ENCODE assay signal across 17 cellular contexts in the genomic region with DNA sequence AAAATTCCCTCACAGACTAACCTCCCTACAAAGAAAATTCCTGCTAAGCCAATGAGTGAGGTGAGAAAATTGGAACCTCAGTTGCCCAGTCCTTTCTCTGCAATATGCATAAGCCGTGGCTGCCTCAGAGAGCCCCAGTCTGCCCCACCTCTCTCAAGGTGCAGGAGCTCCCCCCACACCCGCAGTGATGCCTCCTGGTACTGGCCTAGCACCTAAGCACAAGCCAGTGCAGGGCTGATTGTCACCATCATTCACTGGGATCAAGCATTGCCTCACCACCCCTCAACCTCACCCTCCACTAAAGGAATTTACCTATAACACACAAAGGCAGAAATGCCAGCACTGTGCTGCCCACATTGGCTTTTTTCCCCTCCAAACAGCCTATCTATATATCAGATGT. TPM values are rescaled to one million over a fixed set of nuclear protein-coding genes. Genes with fewer than 3 reads are reported as not detected.
"Had no signal": no experiment of that assay in that cellular context is flagged by ENCODE, and none has a peak within 500 bp of the region (broad histone marks: within the 10 kb centered on the region; RNA-seq: fewer than 3 reads in every experiment).

No MANE protein-coding gene starts in this region.

- DNase-seq: activated CD4-positive, alpha-beta memory T cell treated with anti-CD3 and anti-CD28 coated beads for 36 hours; activated CD4-positive, alpha-beta T cell treated with anti-CD3 and anti-CD28 coated beads for 48 hours; activated T-cell treated with anti-CD3 and anti-CD28 coated beads, Interleukin-2, amount 50 U/mL, for 1 hour; aorta; caudate nucleus; effector memory CD4-positive, alpha-beta T cell; left cardiac atrium; mesenchymal stem cell; posterior cingulate gyrus; stimulated activated CD4-positive, alpha-beta T cell treated with anti-CD3 and anti-CD28 coated beads, Interleukin-2, amount 100 ng/mL, for 24 hours had no signal

- H3K27me3 Mint-ChIP-seq: activated CD4-positive, alpha-beta memory T cell treated with anti-CD3 and anti-CD28 coated beads for 36 hours; activated T-helper 17 cell treated with anti-CD3 and anti-CD28 coated beads, Interleukin-2, amount 50 U/mL, for 72 hours; brain had no signal

- H3K27ac Mint-ChIP-seq: activated CD4-positive, alpha-beta memory T cell treated with anti-CD3 and anti-CD28 coated beads for 36 hours; activated naive CD4-positive, alpha-beta T cell treated with anti-CD3 and anti-CD28 coated beads, Interleukin-2, amount 50 U/mL, for 72 hours; brain had no signal

- H3K9me3 Mint-ChIP-seq: activated CD4-positive, alpha-beta memory T cell treated with anti-CD3 and anti-CD28 coated beads for 36 hours; activated naive CD4-positive, alpha-beta T cell treated with anti-CD3 and anti-CD28 coated beads, Interleukin-2, amount 50 U/mL, for 72 hours; activated T-helper 17 cell treated with anti-CD3 and anti-CD28 coated beads, Interleukin-2, amount 50 U/mL, for 72 hours; brain; stimulated activated effector memory CD8-positive, alpha-beta T cell treated with anti-CD3 and anti-CD28 coated beads, Interleukin-12 subunit alpha, Interleukin-12 subunit beta, amount 100 ng/mL, for 72 hours had no signal

- H3K4me3 ChIP-seq: heart left ventricle, thoracic aorta had no signal

- H3K27me3 ChIP-seq: heart left ventricle had no signal

- H3K9me3 ChIP-seq: heart left ventricle, thoracic aorta had no signal

- H3K36me3 ChIP-seq: thoracic aorta had no signal

- H3K4me3 Mint-ChIP-seq: activated CD4-positive, alpha-beta memory T cell treated with anti-CD3 and anti-CD28 coated beads for 36 hours; activated T-helper 17 cell treated with anti-CD3 and anti-CD28 coated beads, Interleukin-2, amount 50 U/mL, for 72 hours; brain; stimulated activated effector memory CD8-positive, alpha-beta T cell treated with anti-CD3 and anti-CD28 coated beads, Interleukin-12 subunit alpha, Interleukin-12 subunit beta, amount 100 ng/mL, for 72 hours had no signal

- ATAC-seq: activated naive CD4-positive, alpha-beta T cell treated with anti-CD3 and anti-CD28 coated beads, Interleukin-2, amount 50 U/mL, for 72 hours; activated T-helper 17 cell treated with anti-CD3 and anti-CD28 coated beads, Interleukin-2, amount 50 U/mL, for 72 hours; stimulated activated effector memory CD8-positive, alpha-beta T cell treated with anti-CD3 and anti-CD28 coated beads, Interleukin-12 subunit alpha, Interleukin-12 subunit beta, amount 100 ng/mL, for 72 hours had no signal

RNA-seq across cellular contexts. Expression of gene CD34, which starts 56.9 kb away (rescaled TPM):
- total RNA-seq: activated CD4-positive, alpha-beta memory T cell treated with anti-CD3 and anti-CD28 coated beads for 36 hours had no signal
- polyA plus RNA-seq: neural cell had no signal
